23 cellular contexts compared by ENCODE assay signal in the genomic region with DNA sequence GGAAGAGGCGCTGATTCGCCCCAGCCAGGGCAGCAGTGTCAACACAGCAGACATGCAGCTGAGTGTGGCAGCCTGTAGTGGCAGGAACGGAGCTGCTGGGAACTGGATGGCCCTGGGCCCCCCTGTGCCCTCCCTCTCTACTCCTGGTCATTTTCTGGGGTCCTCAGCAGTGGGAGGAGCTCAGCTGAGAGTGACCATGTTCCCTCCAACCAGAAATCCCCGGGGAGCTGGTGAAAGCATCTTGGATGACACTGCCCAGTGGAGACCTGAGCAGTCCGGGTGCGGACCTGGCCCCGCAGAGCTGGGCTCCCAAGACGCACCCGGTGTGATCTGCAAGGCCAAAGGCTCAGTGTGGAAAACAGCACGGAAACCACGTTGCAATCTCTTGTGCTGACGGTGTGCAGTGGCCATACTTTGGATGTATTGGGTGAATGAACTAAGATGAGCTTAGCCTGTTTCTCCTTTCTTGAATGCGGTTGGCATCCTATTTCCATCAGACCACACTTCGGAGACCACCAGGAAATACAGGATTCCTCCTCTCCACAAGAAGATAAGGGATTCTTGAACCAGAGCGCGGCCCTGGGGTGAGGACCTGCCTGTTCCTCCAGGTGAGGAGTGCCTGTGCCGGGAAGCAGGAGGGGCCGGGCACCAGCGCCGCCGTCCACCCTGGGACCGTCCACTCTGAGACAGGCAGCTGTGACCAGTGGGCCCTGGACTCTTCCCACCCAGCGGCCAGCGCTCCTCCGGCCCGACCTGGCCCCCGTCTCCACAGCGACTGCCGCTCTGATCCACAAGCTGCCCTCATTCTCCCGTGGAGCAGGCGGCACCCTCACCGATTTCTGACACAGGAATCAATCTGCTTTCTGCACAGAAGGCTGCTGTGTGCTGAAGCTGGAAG.
A peak's percentile ranks its signal among the peaks of the same experiment; 100 is the strongest.
DNase-seq lines count a peak whose midpoint lies in the region; ATAC-seq, FAIRE-seq and TF ChIP-seq lines count a peak whose summit lies in the region.
"Had no signal": no experiment of that assay in that cellular context is flagged by ENCODE, and none has a peak within 500 bp of the region (broad histone marks: within the 10 kb centered on the region; RNA-seq: fewer than 3 reads in every experiment).

No MANE protein-coding gene starts in this region.

- no peak overlapping the region for H2AFZ ChIP-seq in astrocyte (ENCODE audit: low read depth, low read length)
- H2AFZ ChIP-seq: GM23248 had no signal

- 77 to 84% methylated on average over 28 to 32 of the region's 32 CpGs for WGBS in lung, 2 donors

- no peaks in the 10 kb centered on the region for H3K9me3 Mint-ChIP-seq in activated CD4-positive, alpha-beta memory T cell treated with anti-CD3 and anti-CD28 coated beads for 36 hours
- H3K9me3 Mint-ChIP-seq in activated CD4-positive, alpha-beta memory T cell treated with anti-CD3 and anti-CD28 coated beads, Interleukin-2, amount 10 ng/mL, durations not matched to agents 7 days and 5 days = no peaks in the 10 kb centered on the region
- H3K9me3 Mint-ChIP-seq in astrocyte (ENCODE audit: unreplicated experiment) (peaks cover 5% of the 10 kb centered on the region), type B pancreatic cell (no peaks in the 10 kb centered on the region)
- H3K9me3 Mint-ChIP-seq in T-helper 2 cell treated with Interferon-gamma antibody and Interleukin-4, amounts not matched to agents 5 μg/mL and 100 μg/mL, for 36 hours = no peaks in the 10 kb centered on the region
- H3K9me3 Mint-ChIP-seq: activated naive CD8-positive, alpha-beta T cell treated with anti-CD3 and anti-CD28 coated beads, Interleukin-2, amount 10 ng/mL, durations not matched to agents 7 days and 5 days; activated T-helper 17 cell treated with anti-CD3 and anti-CD28 coated beads, Interleukin-2, amount 50 U/mL, for 72 hours had no signal

- H3K36me3 ChIP-seq in astrocyte (ENCODE audit: insufficient read depth, low read length) (no peaks in the 10 kb centered on the region), lung (ENCODE audit: control insufficient read depth in 2 of 2, insufficient read depth in 2 of 2, low read length in 2 of 2) (no peaks in the 10 kb centered on the region)
- H3K36me3 ChIP-seq: pancreas, suprapubic skin had no signal

- no peaks in the 10 kb centered on the region for H3K4me1 Mint-ChIP-seq in activated CD4-positive, alpha-beta memory T cell treated with anti-CD3 and anti-CD28 coated beads for 36 hours (ENCODE audit: low read depth)
- H3K4me1 Mint-ChIP-seq in activated CD4-positive, alpha-beta memory T cell treated with anti-CD3 and anti-CD28 coated beads, Interleukin-2, amount 10 ng/mL, durations not matched to agents 7 days and 5 days = peaks cover 6% of the 10 kb centered on the region
- H3K4me1 Mint-ChIP-seq in astrocyte (ENCODE audit: low read depth, unreplicated experiment) (peaks cover 9% of the 10 kb centered on the region), type B pancreatic cell (ENCODE audit: unreplicated experiment) (no peaks in the 10 kb centered on the region)
- H3K4me1 Mint-ChIP-seq in T-helper 2 cell treated with Interferon-gamma antibody and Interleukin-4, amounts not matched to agents 5 μg/mL and 100 μg/mL, for 36 hours (ENCODE audit: low read depth) = no peaks in the 10 kb centered on the region
- H3K4me1 Mint-ChIP-seq: activated naive CD8-positive, alpha-beta T cell treated with anti-CD3 and anti-CD28 coated beads, Interleukin-2, amount 10 ng/mL, durations not matched to agents 7 days and 5 days; activated T-helper 17 cell treated with anti-CD3 and anti-CD28 coated beads, Interleukin-2, amount 50 U/mL, for 72 hours had no signal

- H3K27ac ChIP-seq in astrocyte (ENCODE audit: low read depth, low read length) (no peak overlapping the region), lung (ENCODE audit: low read depth in 1 of 2, low read length in 1 of 2) (no peak overlapping the region)
- H3K27ac ChIP-seq: C4-2B, GM23248, pancreas, suprapubic skin had no signal

- H3K27me3 Mint-ChIP-seq in activated CD4-positive, alpha-beta memory T cell treated with anti-CD3 and anti-CD28 coated beads for 36 hours = peaks cover 28% of the 10 kb centered on the region
- H3K27me3 Mint-ChIP-seq in activated CD4-positive, alpha-beta memory T cell treated with anti-CD3 and anti-CD28 coated beads, Interleukin-2, amount 10 ng/mL, durations not matched to agents 7 days and 5 days = peaks cover 10% of the 10 kb centered on the region
- peaks cover 5% of the 10 kb centered on the region for H3K27me3 Mint-ChIP-seq in astrocyte (ENCODE audit: low read depth, unreplicated experiment)
- H3K27me3 Mint-ChIP-seq in type B pancreatic cell = peaks cover 10% of the 10 kb centered on the region
- H3K27me3 Mint-ChIP-seq in T-helper 2 cell treated with Interferon-gamma antibody and Interleukin-4, amounts not matched to agents 5 μg/mL and 100 μg/mL, for 36 hours (ENCODE audit: low read depth) = peaks cover 2% of the 10 kb centered on the region
- H3K27me3 Mint-ChIP-seq: brain had no signal

- ATAC-seq in lung (ENCODE audit: insufficient read depth, low FRiP score) (no peak), GM18519 (IDR thresholded peaks at IDR 0.05; ENCODE audit: low FRiP score, unreplicated experiment) (no peak), HG02623 (IDR thresholded peaks at IDR 0.05; ENCODE audit: unreplicated experiment) (no peak)
- ATAC-seq: activated T-helper 17 cell treated with anti-CD3 and anti-CD28 coated beads, Interleukin-2, amount 50 U/mL, for 72 hours; pancreas had no signal

- no peaks in the 10 kb centered on the region for H3K27me3 ChIP-seq in astrocyte (ENCODE audit: insufficient read depth, low read length)
- H3K27me3 ChIP-seq in lung (ENCODE audit: control insufficient read depth, insufficient read depth) = peaks cover 4% of the 10 kb centered on the region
- H3K27me3 ChIP-seq: pancreas had no signal

- no peaks in the 10 kb centered on the region for H3K79me2 ChIP-seq in astrocyte (ENCODE audit: insufficient read depth, low read length)

- no peaks in the 10 kb centered on the region for H3K36me3 Mint-ChIP-seq in activated CD4-positive, alpha-beta memory T cell treated with anti-CD3 and anti-CD28 coated beads for 36 hours
- no peaks in the 10 kb centered on the region for H3K36me3 Mint-ChIP-seq in activated CD4-positive, alpha-beta memory T cell treated with anti-CD3 and anti-CD28 coated beads, Interleukin-2, amount 10 ng/mL, durations not matched to agents 7 days and 5 days (ENCODE audit: low read depth)
- H3K36me3 Mint-ChIP-seq in astrocyte (ENCODE audit: low read depth, unreplicated experiment) (peaks cover 9% of the 10 kb centered on the region), type B pancreatic cell (no peaks in the 10 kb centered on the region)
- H3K36me3 Mint-ChIP-seq in T-helper 2 cell treated with Interferon-gamma antibody and Interleukin-4, amounts not matched to agents 5 μg/mL and 100 μg/mL, for 36 hours (ENCODE audit: low read depth) = no peaks in the 10 kb centered on the region
- H3K36me3 Mint-ChIP-seq: activated naive CD8-positive, alpha-beta T cell treated with anti-CD3 and anti-CD28 coated beads, Interleukin-2, amount 10 ng/mL, durations not matched to agents 7 days and 5 days; brain; immature natural killer cell had no signal

- H3K9ac ChIP-seq in astrocyte (ENCODE audit: low read length) = no peak overlapping the region
- H3K9ac ChIP-seq: GM23248 had no signal

- H3K4me1 ChIP-seq in astrocyte (ENCODE audit: insufficient read depth, low read length) (peaks cover 16% of the 10 kb centered on the region), lung (ENCODE audit: control insufficient read depth in 2 of 2, insufficient read depth in 2 of 2, low read length in 2 of 2) (peaks cover 0 to 5% of the 10 kb centered on the region in 2 donors)
- H3K4me1 ChIP-seq: pancreas had no signal

- TF ChIP-seq CTCF in astrocyte (IDR thresholded peaks at IDR 0.05; ENCODE audit: insufficient read depth, low read depth, low read length) (no peak), lung (IDR thresholded peaks at IDR 0.05; ENCODE audit: control extremely low read depth, extremely low read depth) (no peak), type B pancreatic cell (conservative IDR thresholded peaks at IDR 0.05) (no peak)

- peak; percentile 5 for DNase-seq in activated CD4-positive, alpha-beta memory T cell treated with anti-CD3 and anti-CD28 coated beads for 36 hours
- DNase-seq in activated CD4-positive, alpha-beta memory T cell treated with anti-CD3 and anti-CD28 coated beads, Interleukin-2, amount 10 ng/mL, durations not matched to agents 7 days and 5 days = no peak
- DNase-seq in astrocyte (ENCODE audit: low read depth) (no peak), lung (ENCODE audit: low spot score) (peak; percentile 24), type B pancreatic cell (ENCODE audit: extremely low spot score, unreplicated experiment) (peak; percentile 66)
- DNase-seq in T-helper 2 cell treated with Interferon-gamma antibody and Interleukin-4, amounts not matched to agents 5 μg/mL and 100 μg/mL, for 36 hours (ENCODE audit: low spot score) = no peak
- DNase-seq: activated naive CD8-positive, alpha-beta T cell treated with anti-CD3 and anti-CD28 coated beads, Interleukin-2, amount 10 ng/mL, durations not matched to agents 7 days and 5 days; cortex of kidney; GM23248; immature natural killer cell; mammary epithelial cell; NCI-H1092; NCI-H2029 had no signal

- FAIRE-seq in astrocyte (lab: Jason Lieb, UNC) = no peak
- FAIRE-seq: G401.6, GM19239, pancreas, RCC 7860 had no signal

- H3K9me3 ChIP-seq in astrocyte (ENCODE audit: insufficient read depth, low read depth, low read length) (no peaks in the 10 kb centered on the region), lung (ENCODE audit: control insufficient read depth in 2 of 2, insufficient read depth in 1 of 2, low read length in 1 of 2) (peaks cover 0 to 5% of the 10 kb centered on the region in 2 donors)
- H3K9me3 ChIP-seq: pancreas, suprapubic skin had no signal

- no peak overlapping the region for H3K27ac Mint-ChIP-seq in activated CD4-positive, alpha-beta memory T cell treated with anti-CD3 and anti-CD28 coated beads for 36 hours
- no peak overlapping the region for H3K27ac Mint-ChIP-seq in activated CD4-positive, alpha-beta memory T cell treated with anti-CD3 and anti-CD28 coated beads, Interleukin-2, amount 10 ng/mL, durations not matched to agents 7 days and 5 days
- H3K27ac Mint-ChIP-seq in astrocyte (ENCODE audit: unreplicated experiment) (no peak overlapping the region), type B pancreatic cell (no peak overlapping the region)
- H3K27ac Mint-ChIP-seq in T-helper 2 cell treated with Interferon-gamma antibody and Interleukin-4, amounts not matched to agents 5 μg/mL and 100 μg/mL, for 36 hours = no peak overlapping the region
- H3K27ac Mint-ChIP-seq: activated naive CD8-positive, alpha-beta T cell treated with anti-CD3 and anti-CD28 coated beads, Interleukin-2, amount 10 ng/mL, durations not matched to agents 7 days and 5 days; activated T-helper 17 cell treated with anti-CD3 and anti-CD28 coated beads, Interleukin-2, amount 50 U/mL, for 72 hours; immature natural killer cell had no signal

- intact Hi-C loops in activated CD4-positive, alpha-beta memory T cell treated with anti-CD3 and anti-CD28 coated beads for 36 hours (cut with micrococcal nuclease) = no loop called here

- H3K4me3 ChIP-seq in astrocyte (ENCODE audit: insufficient read depth, low read depth, low read length) = no peak overlapping the region
- H3K4me3 ChIP-seq in lung = no peak overlapping the region
- H3K4me3 ChIP-seq: GM23248, pancreas, suprapubic skin had no signal

- CTCF ChIA-PET in activated CD4-positive, alpha-beta memory T cell treated with anti-CD3 and anti-CD28 coated beads for 36 hours (lab: Charles Lee) = no interaction called here
- CTCF ChIA-PET in activated CD4-positive, alpha-beta memory T cell treated with anti-CD3 and anti-CD28 coated beads, Interleukin-2, amount 10 ng/mL, durations not matched to agents 7 days and 5 days (lab: Charles Lee) = no interaction called here

- H3K4me2 ChIP-seq in astrocyte (ENCODE audit: low read length) = peak overlapping the region; percentile 43

- no peak overlapping the region for H3K4me3 Mint-ChIP-seq in activated CD4-positive, alpha-beta memory T cell treated with anti-CD3 and anti-CD28 coated beads for 36 hours
- no peak overlapping the region for H3K4me3 Mint-ChIP-seq in activated CD4-positive, alpha-beta memory T cell treated with anti-CD3 and anti-CD28 coated beads, Interleukin-2, amount 10 ng/mL, durations not matched to agents 7 days and 5 days
- H3K4me3 Mint-ChIP-seq in astrocyte (ENCODE audit: unreplicated experiment) (no peak overlapping the region), type B pancreatic cell (no peak overlapping the region)
- H3K4me3 Mint-ChIP-seq in T-helper 2 cell treated with Interferon-gamma antibody and Interleukin-4, amounts not matched to agents 5 μg/mL and 100 μg/mL, for 36 hours = no peak overlapping the region
- H3K4me3 Mint-ChIP-seq: activated naive CD8-positive, alpha-beta T cell treated with anti-CD3 and anti-CD28 coated beads, Interleukin-2, amount 10 ng/mL, durations not matched to agents 7 days and 5 days; activated T-helper 17 cell treated with anti-CD3 and anti-CD28 coated beads, Interleukin-2, amount 50 U/mL, for 72 hours; immature natural killer cell had no signal

- H4K20me1 ChIP-seq in astrocyte (ENCODE audit: insufficient read depth, low read length) = no peaks in the 10 kb centered on the region

- POLR2A ChIA-PET in activated CD4-positive, alpha-beta memory T cell treated with anti-CD3 and anti-CD28 coated beads for 36 hours (lab: Charles Lee) = no interaction called here
- POLR2A ChIA-PET in activated CD4-positive, alpha-beta memory T cell treated with anti-CD3 and anti-CD28 coated beads, Interleukin-2, amount 10 ng/mL, durations not matched to agents 7 days and 5 days (lab: Charles Lee) = no interaction called here

Comparison
In these comparisons a context has a peak if more than half of its experiments do, and no peak if none do; other contexts are left out.
1. DNase-seq: peak in activated CD4-positive, alpha-beta memory T cell treated with anti-CD3 and anti-CD28 coated beads for 36 hours (single experiment), lung (single experiment) and type B pancreatic cell (single experiment); none in activated CD4-positive, alpha-beta memory T cell treated with anti-CD3 and anti-CD28 coated beads, Interleukin-2, amount 10 ng/mL, durations not matched to agents 7 days and 5 days (single experiment), astrocyte (single experiment) and T-helper 2 cell treated with Interferon-gamma antibody and Interleukin-4, amounts not matched to agents 5 μg/mL and 100 μg/mL, for 36 hours (single experiment).